13 cellular contexts compared by ENCODE assay signal in the genomic region with DNA sequence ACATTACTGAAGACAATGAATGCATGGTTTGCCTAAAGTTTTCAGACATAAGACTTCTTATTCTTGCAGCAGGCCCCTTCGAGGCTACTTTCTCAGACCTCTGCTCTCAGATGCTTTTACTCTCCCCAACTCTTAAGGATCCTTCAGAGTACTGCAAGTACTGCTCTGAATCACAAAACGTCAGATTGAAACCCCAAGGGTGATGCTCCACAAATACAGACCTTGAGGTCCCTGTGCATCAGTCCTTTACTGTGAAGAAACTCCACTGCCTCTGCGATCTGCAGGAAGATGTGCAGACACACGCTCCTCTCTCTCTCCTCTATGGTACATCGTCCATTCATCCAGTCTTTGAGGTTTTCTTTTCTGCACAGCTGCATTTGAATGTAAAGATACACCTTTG. TPM values are rescaled to one million over a fixed set of nuclear protein-coding genes. Genes with fewer than 3 reads are reported as not detected.
DNase-seq lines count a peak whose midpoint lies in the region; ATAC-seq and TF ChIP-seq lines count a peak whose summit lies in the region.
"Had no signal": no experiment of that assay in that cellular context is flagged by ENCODE, and none has a peak within 500 bp of the region (broad histone marks: within the 10 kb centered on the region; RNA-seq: fewer than 3 reads in every experiment).

No MANE protein-coding gene starts in this region.

- H3K4me2 ChIP-seq in MM.1S (ENCODE audit: low read depth, low read length), result no peak overlapping the region

- H3K9ac ChIP-seq in MM.1S (ENCODE audit: low read length), result no peak overlapping the region

- peaks cover 26% of the 10 kb centered on the region for H3K36me3 Mint-ChIP-seq in activated naive CD8-positive, alpha-beta T cell treated with anti-CD3 and anti-CD28 coated beads, Interleukin-2, amount 50 U/mL, for 24 hours (ENCODE audit: low read depth)
- peaks cover 18% of the 10 kb centered on the region for H3K36me3 Mint-ChIP-seq in activated naive CD8-positive, alpha-beta T cell treated with anti-CD3 and anti-CD28 coated beads for 36 hours
- H3K36me3 Mint-ChIP-seq in HFFc6 (ENCODE audit: low read depth), result peaks cover 33% of the 10 kb centered on the region
- peaks cover 53% of the 10 kb centered on the region for H3K36me3 Mint-ChIP-seq in stimulated activated memory B cell treated with anti-CD40 and anti-IgM and Interleukin-4, amounts not matched to agents 10 μg/mL and 1 μg/mL and 100 μg/mL, for 72 hours
- peaks cover 53% of the 10 kb centered on the region for H3K36me3 Mint-ChIP-seq in activated naive CD4-positive, alpha-beta T cell treated with anti-CD3 and anti-CD28 coated beads, Interleukin-2, amount 10 ng/mL, durations not matched to agents 7 days and 5 days

- no peaks in the 10 kb centered on the region for H3K9me3 Mint-ChIP-seq in activated naive CD8-positive, alpha-beta T cell treated with anti-CD3 and anti-CD28 coated beads, Interleukin-2, amount 50 U/mL, for 24 hours
- no peaks in the 10 kb centered on the region for H3K9me3 Mint-ChIP-seq in activated naive CD8-positive, alpha-beta T cell treated with anti-CD3 and anti-CD28 coated beads for 36 hours
- H3K9me3 Mint-ChIP-seq in HFFc6, result no peaks in the 10 kb centered on the region
- no peaks in the 10 kb centered on the region for H3K9me3 Mint-ChIP-seq in stimulated activated memory B cell treated with anti-CD40 and anti-IgM and Interleukin-4, amounts not matched to agents 10 μg/mL and 1 μg/mL and 100 μg/mL, for 72 hours
- no peaks in the 10 kb centered on the region for H3K9me3 Mint-ChIP-seq in activated naive CD4-positive, alpha-beta T cell treated with anti-CD3 and anti-CD28 coated beads, Interleukin-2, amount 10 ng/mL, durations not matched to agents 7 days and 5 days
- H3K9me3 Mint-ChIP-seq: activated T-cell treated with anti-CD3 and anti-CD28 coated beads, Interleukin-2, amount 50 U/mL, for 24 hours had no signal

- TF ChIP-seq CTCF in HFFc6 (IDR thresholded peaks at IDR 0.05), result no peak
- TF ChIP-seq CTCF in MM.1S (IDR thresholded peaks at IDR 0.05; ENCODE audit: low read length), result no peak

- no peaks in the 10 kb centered on the region for H3K4me1 Mint-ChIP-seq in activated naive CD8-positive, alpha-beta T cell treated with anti-CD3 and anti-CD28 coated beads, Interleukin-2, amount 50 U/mL, for 24 hours
- no peaks in the 10 kb centered on the region for H3K4me1 Mint-ChIP-seq in activated naive CD8-positive, alpha-beta T cell treated with anti-CD3 and anti-CD28 coated beads for 36 hours
- H3K4me1 Mint-ChIP-seq in HFFc6 (ENCODE audit: low read depth), result peaks cover 31% of the 10 kb centered on the region
- peaks cover 17% of the 10 kb centered on the region for H3K4me1 Mint-ChIP-seq in stimulated activated memory B cell treated with anti-CD40 and anti-IgM and Interleukin-4, amounts not matched to agents 10 μg/mL and 1 μg/mL and 100 μg/mL, for 72 hours
- no peaks in the 10 kb centered on the region for H3K4me1 Mint-ChIP-seq in activated naive CD4-positive, alpha-beta T cell treated with anti-CD3 and anti-CD28 coated beads, Interleukin-2, amount 10 ng/mL, durations not matched to agents 7 days and 5 days

- H2AFZ ChIP-seq in MM.1S (ENCODE audit: low read length), result no peak overlapping the region

- H3K36me3 ChIP-seq in MM.1S (replicated peaks; ENCODE audit: insufficient read depth, low read length), result peaks cover 39% of the 10 kb centered on the region

- no peak overlapping the region for H3K27ac ChIP-seq in MM.1S (ENCODE audit: low read length)
- H3K27ac ChIP-seq: right atrium auricular region, suprapubic skin had no signal

- H3K4me3 Mint-ChIP-seq in activated naive CD8-positive, alpha-beta T cell treated with anti-CD3 and anti-CD28 coated beads, Interleukin-2, amount 50 U/mL, for 24 hours, result no peak overlapping the region
- no peak overlapping the region for H3K4me3 Mint-ChIP-seq in activated naive CD8-positive, alpha-beta T cell treated with anti-CD3 and anti-CD28 coated beads for 36 hours
- H3K4me3 Mint-ChIP-seq in HFFc6, result no peak overlapping the region
- no peak overlapping the region for H3K4me3 Mint-ChIP-seq in stimulated activated memory B cell treated with anti-CD40 and anti-IgM and Interleukin-4, amounts not matched to agents 10 μg/mL and 1 μg/mL and 100 μg/mL, for 72 hours
- H3K4me3 Mint-ChIP-seq in activated naive CD4-positive, alpha-beta T cell treated with anti-CD3 and anti-CD28 coated beads, Interleukin-2, amount 10 ng/mL, durations not matched to agents 7 days and 5 days, result no peak overlapping the region
- H3K4me3 Mint-ChIP-seq: activated T-cell treated with anti-CD3 and anti-CD28 coated beads, Interleukin-2, amount 50 U/mL, for 24 hours had no signal

- H3K27me3 Mint-ChIP-seq in activated naive CD8-positive, alpha-beta T cell treated with anti-CD3 and anti-CD28 coated beads, Interleukin-2, amount 50 U/mL, for 24 hours, result no peaks in the 10 kb centered on the region
- no peaks in the 10 kb centered on the region for H3K27me3 Mint-ChIP-seq in activated naive CD8-positive, alpha-beta T cell treated with anti-CD3 and anti-CD28 coated beads for 36 hours
- no peaks in the 10 kb centered on the region for H3K27me3 Mint-ChIP-seq in HFFc6 (ENCODE audit: insufficient read depth)
- no peaks in the 10 kb centered on the region for H3K27me3 Mint-ChIP-seq in stimulated activated memory B cell treated with anti-CD40 and anti-IgM and Interleukin-4, amounts not matched to agents 10 μg/mL and 1 μg/mL and 100 μg/mL, for 72 hours
- no peaks in the 10 kb centered on the region for H3K27me3 Mint-ChIP-seq in activated naive CD4-positive, alpha-beta T cell treated with anti-CD3 and anti-CD28 coated beads, Interleukin-2, amount 10 ng/mL, durations not matched to agents 7 days and 5 days
- H3K27me3 Mint-ChIP-seq: activated T-cell treated with anti-CD3 and anti-CD28 coated beads, Interleukin-2, amount 50 U/mL, for 24 hours had no signal

- no peaks in the 10 kb centered on the region for H3K9me3 ChIP-seq in MM.1S (replicated peaks; ENCODE audit: insufficient read depth, low read length)
- H3K9me3 ChIP-seq: right atrium auricular region, suprapubic skin had no signal

- H3K4me1 ChIP-seq in MM.1S (ENCODE audit: low read length), result no peaks in the 10 kb centered on the region
- H3K4me1 ChIP-seq: right atrium auricular region, suprapubic skin had no signal

- DNase-seq in activated naive CD8-positive, alpha-beta T cell treated with anti-CD3 and anti-CD28 coated beads, Interleukin-2, amount 50 U/mL, for 24 hours, result no peak
- no peak for DNase-seq in activated naive CD8-positive, alpha-beta T cell treated with anti-CD3 and anti-CD28 coated beads for 36 hours
- DNase-seq in HFFc6 (no peak), UCSD-AML1 (lab: John Stamatoyannopoulos, UW; ENCODE audit: unreplicated experiment) (no peak), MM.1S (no peak)
- DNase-seq in activated naive CD4-positive, alpha-beta T cell treated with anti-CD3 and anti-CD28 coated beads, Interleukin-2, amount 10 ng/mL, durations not matched to agents 7 days and 5 days, result no peak
- DNase-seq: activated T-cell treated with anti-CD3 and anti-CD28 coated beads, Interleukin-2, amount 50 U/mL, for 24 hours; DMS53; NCI-H446 treated with DMSO at 0.1 percent for 48 hours had no signal

- CTCF ChIA-PET in activated naive CD4-positive, alpha-beta T cell treated with anti-CD3 and anti-CD28 coated beads, Interleukin-2, amount 10 ng/mL, durations not matched to agents 7 days and 5 days (lab: Charles Lee), result interaction anchor here (1.8 kb wide), 1 partner anchor 95 kb away, joined by 5 read pairs; no protein-coding TSS in a partner anchor

- peak; percentile 43 for ATAC-seq in activated naive CD8-positive, alpha-beta T cell treated with anti-CD3 and anti-CD28 coated beads, Interleukin-2, amount 50 U/mL, for 24 hours
- ATAC-seq in HG03378 (IDR thresholded peaks at IDR 0.05; ENCODE audit: unreplicated experiment), result peak; percentile 72
- ATAC-seq in stimulated activated memory B cell treated with anti-CD40 and anti-IgM and Interleukin-4, amounts not matched to agents 10 μg/mL and 1 μg/mL and 100 μg/mL, for 72 hours, result no peak

- H3K9me2 ChIP-seq in MM.1S (replicated peaks; ENCODE audit: insufficient read depth, low read length), result no peaks in the 10 kb centered on the region

- no peaks in the 10 kb centered on the region for H3K27me3 ChIP-seq in MM.1S (replicated peaks; ENCODE audit: insufficient read depth, low read length)
- H3K27me3 ChIP-seq: right atrium auricular region, suprapubic skin had no signal

- no peak overlapping the region for H3K27ac Mint-ChIP-seq in activated naive CD8-positive, alpha-beta T cell treated with anti-CD3 and anti-CD28 coated beads, Interleukin-2, amount 50 U/mL, for 24 hours
- H3K27ac Mint-ChIP-seq in activated naive CD8-positive, alpha-beta T cell treated with anti-CD3 and anti-CD28 coated beads for 36 hours, result no peak overlapping the region
- peak overlapping the region; percentile 56; the same call in 1 of the 2 replicates for H3K27ac Mint-ChIP-seq in HFFc6
- peak overlapping the region; percentile 15 for H3K27ac Mint-ChIP-seq in stimulated activated memory B cell treated with anti-CD40 and anti-IgM and Interleukin-4, amounts not matched to agents 10 μg/mL and 1 μg/mL and 100 μg/mL, for 72 hours
- H3K27ac Mint-ChIP-seq in activated naive CD4-positive, alpha-beta T cell treated with anti-CD3 and anti-CD28 coated beads, Interleukin-2, amount 10 ng/mL, durations not matched to agents 7 days and 5 days, result no peak overlapping the region
- H3K27ac Mint-ChIP-seq: activated T-cell treated with anti-CD3 and anti-CD28 coated beads, Interleukin-2, amount 50 U/mL, for 24 hours had no signal

- H3K79me2 ChIP-seq in MM.1S (ENCODE audit: low read length), result peaks cover 61% of the 10 kb centered on the region

- H3K4me3 ChIP-seq in MM.1S (ENCODE audit: low read length), result no peak overlapping the region
- H3K4me3 ChIP-seq: right atrium auricular region, suprapubic skin had no signal

- H3F3A ChIP-seq in MM.1S (ENCODE audit: insufficient read depth, low read length), result peaks cover 2% of the 10 kb centered on the region; the same call in 1 of the 2 replicates

- peaks cover 3% of the 10 kb centered on the region; the same call in 1 of the 2 replicates for H4K20me1 ChIP-seq in MM.1S (ENCODE audit: insufficient read depth, low read length)

RNA-seq across cellular contexts. Expression of a gene that starts 52.8 kb away (rescaled TPM):
- total RNA-seq in activated naive CD8-positive, alpha-beta T cell treated with anti-CD3 and anti-CD28 coated beads for 36 hours, result 10 to 100 TPM; 10.6 to 14.7 TPM
- 10 to 100 TPM; 10.1 to 12.3 (median 11.1) TPM for total RNA-seq in HFFc6 (2021; fragmentation: NEBNext Ultra II Directional; extraction: Animal tissue kit (Norgen Biotek cat#: 25700))

Comparison
In these comparisons a context has a peak if more than half of its experiments do, and no peak if none do; other contexts are left out.
1. H3K27ac Mint-ChIP-seq: peak in HFFc6 (single experiment) and stimulated activated memory B cell treated with anti-CD40 and anti-IgM and Interleukin-4, amounts not matched to agents 10 μg/mL and 1 μg/mL and 100 μg/mL, for 72 hours (single experiment); none in activated naive CD8-positive, alpha-beta T cell treated with anti-CD3 and anti-CD28 coated beads, Interleukin-2, amount 50 U/mL, for 24 hours (single experiment), activated naive CD8-positive, alpha-beta T cell treated with anti-CD3 and anti-CD28 coated beads for 36 hours (single experiment) and activated naive CD4-positive, alpha-beta T cell treated with anti-CD3 and anti-CD28 coated beads, Interleukin-2, amount 10 ng/mL, durations not matched to agents 7 days and 5 days (single experiment).